Comparison of ENCODE assay signal across 2 cellular contexts in the genomic region with DNA sequence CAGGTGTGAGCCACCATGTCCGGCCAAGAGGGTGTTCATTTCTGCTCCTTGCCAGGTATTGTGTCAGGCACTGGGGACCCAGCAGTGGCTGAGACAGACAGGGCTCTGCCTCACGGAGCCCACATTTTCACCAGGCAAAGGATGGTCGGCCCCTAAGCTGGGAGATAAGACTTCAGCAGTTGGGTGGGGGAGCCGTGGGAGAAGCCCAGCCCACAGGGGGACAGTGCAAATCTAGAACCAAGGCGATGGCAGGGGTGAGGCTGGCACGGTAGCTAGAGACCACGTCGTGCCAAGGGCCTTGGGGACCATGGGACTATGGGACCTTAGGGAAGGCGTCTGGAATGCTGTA.
TF ChIP-seq lines count a peak whose summit lies in the region.

No MANE protein-coding gene starts in this region.

TF ChIP-seq in HepG2, 621 proteins besides CTCF, POLR2A, EP300 and RAD21:
- TF ChIP-seq AGO2 (optimal IDR thresholded peaks at IDR 0.05; ENCODE audit: low read depth, low read length), result peak; percentile 68
- TF ChIP-seq, protein P1, sequence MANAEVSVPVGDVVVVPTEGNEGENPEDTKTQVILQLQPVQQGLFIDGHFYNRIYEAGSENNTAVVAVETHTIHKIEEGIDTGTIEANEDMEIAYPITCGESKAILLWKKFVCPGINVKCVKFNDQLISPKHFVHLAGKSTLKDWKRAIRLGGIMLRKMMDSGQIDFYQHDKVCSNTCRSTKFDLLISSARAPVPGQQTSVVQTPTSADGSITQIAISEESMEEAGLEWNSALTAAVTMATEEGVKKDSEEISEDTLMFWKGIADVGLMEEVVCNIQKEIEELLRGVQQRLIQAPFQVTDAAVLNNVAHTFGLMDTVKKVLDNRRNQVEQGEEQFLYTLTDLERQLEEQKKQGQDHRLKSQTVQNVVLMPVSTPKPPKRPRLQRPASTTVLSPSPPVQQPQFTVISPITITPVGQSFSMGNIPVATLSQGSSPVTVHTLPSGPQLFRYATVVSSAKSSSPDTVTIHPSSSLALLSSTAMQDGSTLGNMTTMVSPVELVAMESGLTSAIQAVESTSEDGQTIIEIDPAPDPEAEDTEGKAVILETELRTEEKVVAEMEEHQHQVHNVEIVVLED (CRISPR knock-in tag; IDR thresholded peaks at IDR 0.05; ENCODE audit: borderline replicate concordance), result no peak

TF ChIP-seq in IMR-90, 13 proteins besides CTCF, POLR2A, EP300 and RAD21:
- TF ChIP-seq MAFK (IDR thresholded peaks at IDR 0.05; ENCODE audit: low read depth, low read length) (no peak), MAZ (IDR thresholded peaks at IDR 0.05; ENCODE audit: borderline replicate concordance, low read depth, low read length) (no peak), FOS (IDR thresholded peaks at IDR 0.05; ENCODE audit: low read depth, low read length) (no peak), SMC3 (IDR thresholded peaks at IDR 0.05; ENCODE audit: low read depth, low read length) (no peak)
- TF ChIP-seq, protein P2, sequence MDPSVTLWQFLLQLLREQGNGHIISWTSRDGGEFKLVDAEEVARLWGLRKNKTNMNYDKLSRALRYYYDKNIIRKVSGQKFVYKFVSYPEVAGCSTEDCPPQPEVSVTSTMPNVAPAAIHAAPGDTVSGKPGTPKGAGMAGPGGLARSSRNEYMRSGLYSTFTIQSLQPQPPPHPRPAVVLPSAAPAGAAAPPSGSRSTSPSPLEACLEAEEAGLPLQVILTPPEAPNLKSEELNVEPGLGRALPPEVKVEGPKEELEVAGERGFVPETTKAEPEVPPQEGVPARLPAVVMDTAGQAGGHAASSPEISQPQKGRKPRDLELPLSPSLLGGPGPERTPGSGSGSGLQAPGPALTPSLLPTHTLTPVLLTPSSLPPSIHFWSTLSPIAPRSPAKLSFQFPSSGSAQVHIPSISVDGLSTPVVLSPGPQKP (IDR thresholded peaks at IDR 0.05; ENCODE audit: borderline replicate concordance, low read depth, low read length), result no peak
